Comparison of ENCODE assay signal across 1 cellular context in genomic region chr17:29593546-29594440, GRCh38.
TF ChIP-seq lines count a peak whose summit lies in the region.

No MANE protein-coding gene starts in this region.

TF ChIP-seq in GM12878, 131 proteins besides CTCF, POLR2A, EP300 and RAD21 (continues in another document):
- TF ChIP-seq BCL11A (IDR thresholded peaks at IDR 0.05; ENCODE audit: low read depth, low read length) (no peak), RB1 (IDR thresholded peaks at IDR 0.05; ENCODE audit: borderline replicate concordance) (no peak), E2F8 (IDR thresholded peaks at IDR 0.05; ENCODE audit: low read depth, partially characterized antibody) (no peak), FOXK2 (IDR thresholded peaks at IDR 0.05) (no peak), IRF4 (IDR thresholded peaks at IDR 0.05; ENCODE audit: low read depth, low read length) (no peak), ZBTB4 (CRISPR knock-in tag; IDR thresholded peaks at IDR 0.05) (no peak), ZNF274 (IDR thresholded peaks at IDR 0.05; ENCODE audit: insufficient read depth, insufficient read length) (no peak), FOS (IDR thresholded peaks at IDR 0.05; ENCODE audit: borderline replicate concordance, extremely low read depth, insufficient read length) (no peak), ETV6 (conservative IDR thresholded peaks at IDR 0.05 in 1 of 2, IDR thresholded peaks at IDR 0.05 in 1 of 2; ENCODE audit: borderline replicate concordance in 1 of 2, low read depth in 1 of 2) (no peak), ZBTB40 (IDR thresholded peaks at IDR 0.05; ENCODE audit: borderline replicate concordance) (peak; percentile 77), CBX5 (IDR thresholded peaks at IDR 0.05; ENCODE audit: low read depth) (no peak), ASH2L (IDR thresholded peaks at IDR 0.05; ENCODE audit: borderline replicate concordance, low read depth) (no peak), ZSCAN29 (IDR thresholded peaks at IDR 0.05) (no peak), MLLT1 (IDR thresholded peaks at IDR 0.05) (no peak), NR2C1 (IDR thresholded peaks at IDR 0.05) (no peak), BCLAF1 (IDR thresholded peaks at IDR 0.05) (no peak), RBBP5 (conservative IDR thresholded peaks at IDR 0.05) (no peak), RFX5 (IDR thresholded peaks at IDR 0.05; ENCODE audit: low read depth, low read length) (no peak), MEF2A (IDR thresholded peaks at IDR 0.05; ENCODE audit: insufficient read depth, low read depth, low read length) (no peak), GATAD2B (conservative IDR thresholded peaks at IDR 0.05; ENCODE audit: low read depth) (no peak), ZNF24 (IDR thresholded peaks at IDR 0.05) (no peak), MAX (IDR thresholded peaks at IDR 0.05; ENCODE audit: low read depth, low read length) (no peak), YBX1 (IDR thresholded peaks at IDR 0.05) (no peak), SMC3 (IDR thresholded peaks at IDR 0.05; ENCODE audit: borderline replicate concordance, low read length) (no peak; the same call in 1 of the 2 replicates), MYB (IDR thresholded peaks at IDR 0.05; ENCODE audit: borderline replicate concordance, low read depth, low read length) (no peak), SMAD1 (IDR thresholded peaks at IDR 0.05; ENCODE audit: low read depth, partially characterized antibody) (no peak), SIN3A (IDR thresholded peaks at IDR 0.05; ENCODE audit: low read depth, low read length) (peak; percentile 95; the same call in 1 of the 2 replicates), PKNOX1 (IDR thresholded peaks at IDR 0.05) (no peak), PRDM15 (CRISPR knock-in tag; IDR thresholded peaks at IDR 0.05) (no peak), MXI1 (IDR thresholded peaks at IDR 0.05; ENCODE audit: low read depth, low read length) (peak; percentile 57; the same call in 1 of the 2 replicates), FOXM1 (IDR thresholded peaks at IDR 0.05; ENCODE audit: low read depth, low read length) (no peak), MTA3 (IDR thresholded peaks at IDR 0.05; ENCODE audit: borderline replicate concordance, low read length) (no peak), HDAC2 (IDR thresholded peaks at IDR 0.05) (no peak), SREBF1 (IDR thresholded peaks at IDR 0.05; ENCODE audit: low read length) (peak; percentile 90)
